Comparison of ENCODE assay signal across 3 cellular contexts in the genomic region with DNA sequence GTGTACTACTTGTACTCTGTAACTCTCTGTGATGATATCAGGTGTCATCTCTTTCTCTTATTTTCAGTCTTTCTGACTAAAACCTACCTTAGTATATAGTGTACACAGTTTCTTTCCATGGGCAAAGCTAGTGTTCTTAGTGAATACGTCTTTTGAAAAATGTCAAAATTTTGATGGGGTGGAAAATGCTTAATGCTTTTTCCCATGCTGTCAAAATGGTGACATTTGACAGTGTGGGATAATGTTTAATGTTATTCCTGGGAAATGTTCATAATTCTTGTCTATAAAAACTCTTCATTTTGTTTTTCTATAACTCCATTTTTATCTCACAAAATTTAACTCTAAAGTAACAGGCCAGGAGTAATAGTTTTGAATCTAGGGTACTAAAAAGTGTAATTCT.
"Had no signal": no experiment of that assay in that cellular context is flagged by ENCODE, and none has a peak within 500 bp of the region (broad histone marks: within the 10 kb centered on the region; RNA-seq: fewer than 3 reads in every experiment).

No MANE protein-coding gene starts in this region.

- ATAC-seq: GM12878 had no signal

- H3K4me3 ChIP-seq: GM12878 had no signal

- DNase-seq: GDM1, GF-D8 had no signal
